In the genomic region with DNA sequence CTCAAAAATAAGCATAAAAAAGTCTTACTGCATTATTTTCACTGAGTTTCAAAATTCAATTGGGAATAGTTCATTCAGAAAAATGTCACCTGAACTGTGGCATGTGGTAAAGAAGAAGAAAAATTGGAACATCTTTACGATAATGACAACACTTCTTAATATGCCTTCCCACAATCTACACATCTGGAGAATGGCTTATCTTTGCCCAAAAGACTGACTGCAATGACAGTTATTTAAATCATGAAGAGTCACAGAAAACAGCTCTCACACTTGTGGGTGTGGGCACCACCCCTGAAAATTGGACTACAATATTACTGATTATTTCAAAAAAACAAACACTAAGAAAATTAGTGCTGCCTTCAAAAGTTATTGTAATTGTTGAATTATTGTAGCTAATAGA, we compare ENCODE assay signal across 36 cellular contexts.
"Had no signal": no experiment of that assay in that cellular context is flagged by ENCODE, and none has a peak within 500 bp of the region (broad histone marks: within the 10 kb centered on the region; RNA-seq: fewer than 3 reads in every experiment).

No MANE protein-coding gene starts in this region.

- H3K4me1 ChIP-seq: ascending aorta had no signal

- H3K27me3 Mint-ChIP-seq: activated B cell treated with CpG ODN at 0.5 μM for 24 hours; activated CD4-positive, alpha-beta memory T cell treated with anti-CD3 and anti-CD28 coated beads for 36 hours; activated CD8-positive, alpha-beta T cell treated with anti-CD3 and anti-CD28 coated beads for 36 hours; activated naive CD4-positive, alpha-beta T cell treated with anti-CD3 and anti-CD28 coated beads, Interleukin-2, amount 10 ng/mL, durations not matched to agents 7 days and 5 days; activated naive CD4-positive, alpha-beta T cell treated with anti-CD3 and anti-CD28 coated beads, Interleukin-2, amount 50 U/mL, for 24 hours; activated naive CD8-positive, alpha-beta T cell; activated naive CD8-positive, alpha-beta T cell treated with anti-CD3 and anti-CD28 coated beads, Interleukin-2, amount 10 ng/mL, durations not matched to agents 7 days and 5 days; activated naive CD8-positive, alpha-beta T cell treated with anti-CD3 and anti-CD28 coated beads, Interleukin-2, amount 50 U/mL, for 24 hours; activated T-helper 17 cell treated with anti-CD3 and anti-CD28 coated beads, Interleukin-2, amount 50 U/mL, for 72 hours; brain; central memory CD8-positive, alpha-beta T cell had no signal

- H3K27ac ChIP-seq: ascending aorta, cardiac muscle cell, VCaP had no signal

- H3K27ac Mint-ChIP-seq: activated B cell treated with CpG ODN at 0.5 μM for 24 hours; activated CD4-positive, alpha-beta memory T cell treated with anti-CD3 and anti-CD28 coated beads for 36 hours; activated CD8-positive, alpha-beta T cell treated with anti-CD3 and anti-CD28 coated beads for 36 hours; activated naive CD4-positive, alpha-beta T cell treated with anti-CD3 and anti-CD28 coated beads, Interleukin-2, amount 10 ng/mL, durations not matched to agents 7 days and 5 days; activated naive CD4-positive, alpha-beta T cell treated with anti-CD3 and anti-CD28 coated beads, Interleukin-2, amount 50 U/mL, for 24 hours; activated naive CD8-positive, alpha-beta T cell; activated naive CD8-positive, alpha-beta T cell treated with anti-CD3 and anti-CD28 coated beads, Interleukin-2, amount 10 ng/mL, durations not matched to agents 7 days and 5 days; activated naive CD8-positive, alpha-beta T cell treated with anti-CD3 and anti-CD28 coated beads, Interleukin-2, amount 50 U/mL, for 24 hours; activated T-cell treated with anti-CD3 and anti-CD28 coated beads, Interleukin-2, amount 50 U/mL, for 72 hours; activated T-helper 1 cell treated with anti-CD3 and anti-CD28 coated beads, Interleukin-12 subunit alpha, Interleukin-12 subunit beta, Interleukin-2, Interleukin-4 antibody, amounts not matched to agents 30 ng/mL and 10 ng/mL and 1 ng/mL, durations not matched to agents 14 hours and 24 hours and 36 hours; activated T-helper 17 cell treated with anti-CD3 and anti-CD28 coated beads, Interleukin-2, amount 50 U/mL, for 72 hours; brain; T-helper 1 cell treated with Interleukin-12 subunit alpha and Interleukin-12 subunit beta and Interleukin-4 antibody, amounts not matched to agents 30 μg/mL and 1 μg/mL, for 36 hours; T-helper 2 cell treated with Interferon-gamma antibody and Interleukin-4, amounts not matched to agents 5 μg/mL and 100 μg/mL, for 36 hours had no signal

- FAIRE-seq: bronchial epithelial cell had no signal

- DNase-seq: activated B cell treated with CpG ODN at 0.5 μM for 24 hours; activated CD4-positive, alpha-beta memory T cell treated with anti-CD3 and anti-CD28 coated beads for 36 hours; activated CD4-positive, alpha-beta T cell treated with anti-CD3 and anti-CD28 coated beads for 48 hours; activated CD4-positive, alpha-beta T cell treated with anti-CD3 and anti-CD28 coated beads, Interleukin-2, amount 50 U/mL, for 1 hour; activated CD4-positive, alpha-beta T cell treated with anti-CD3 and anti-CD28 coated beads, Interleukin-2, amount 50 U/mL, for 4 hours; activated CD4-positive, CD25-positive, alpha-beta regulatory T cell treated with anti-CD3 and anti-CD28 coated beads, Interleukin-2, amount 50 U/mL, for 72 hours; activated CD8-positive, alpha-beta memory T cell treated with anti-CD3 and anti-CD28 coated beads, Interleukin-2, amount 50 U/mL, for 4 hours; activated CD8-positive, alpha-beta T cell treated with anti-CD3 and anti-CD28 coated beads for 36 hours; activated effector memory CD4-positive, alpha-beta T cell treated with anti-CD3 and anti-CD28 coated beads, Interleukin-2, amount 50 U/mL, for 16 hours; activated naive CD4-positive, alpha-beta T cell treated with anti-CD3 and anti-CD28 coated beads, Interleukin-2, amount 10 ng/mL, durations not matched to agents 7 days and 5 days; activated naive CD4-positive, alpha-beta T cell treated with Interleukin-2 at 50 U/mL for 16 hours; activated naive CD8-positive, alpha-beta T cell treated with anti-CD3 and anti-CD28 coated beads, Interleukin-2, amount 10 ng/mL, durations not matched to agents 7 days and 5 days; activated naive CD8-positive, alpha-beta T cell treated with anti-CD3 and anti-CD28 coated beads, Interleukin-2, amount 50 U/mL, for 24 hours; activated T-cell treated with anti-CD3 and anti-CD28 coated beads for 4 hours; activated T-cell treated with anti-CD3 and anti-CD28 coated beads, Interleukin-2, amount 50 U/mL, for 1 hour; activated T-cell treated with anti-CD3 and anti-CD28 coated beads, Interleukin-2, amount 50 U/mL, for 4 hours; activated T-cell treated with anti-CD3 and anti-CD28 coated beads, Interleukin-2, amount 50 U/mL, for 72 hours; amygdala; anterior cingulate cortex; caudate nucleus; cerebellar nuclear complex; T-helper 1 cell; T-helper 2 cell; T-helper 9 cell had no signal

- H3K9me3 Mint-ChIP-seq: activated B cell treated with CpG ODN at 0.5 μM for 24 hours; activated CD4-positive, alpha-beta memory T cell treated with anti-CD3 and anti-CD28 coated beads for 36 hours; activated CD8-positive, alpha-beta T cell treated with anti-CD3 and anti-CD28 coated beads for 36 hours; activated naive CD4-positive, alpha-beta T cell treated with anti-CD3 and anti-CD28 coated beads, Interleukin-2, amount 10 ng/mL, durations not matched to agents 7 days and 5 days; activated naive CD4-positive, alpha-beta T cell treated with anti-CD3 and anti-CD28 coated beads, Interleukin-2, amount 50 U/mL, for 24 hours; activated naive CD8-positive, alpha-beta T cell treated with anti-CD3 and anti-CD28 coated beads, Interleukin-2, amount 10 ng/mL, durations not matched to agents 7 days and 5 days; activated naive CD8-positive, alpha-beta T cell treated with anti-CD3 and anti-CD28 coated beads, Interleukin-2, amount 50 U/mL, for 24 hours; activated T-cell treated with anti-CD3 and anti-CD28 coated beads, Interleukin-2, amount 50 U/mL, for 4 hours; activated T-cell treated with anti-CD3 and anti-CD28 coated beads, Interleukin-2, amount 50 U/mL, for 72 hours; activated T-helper 1 cell treated with anti-CD3 and anti-CD28 coated beads, Interleukin-12 subunit alpha, Interleukin-12 subunit beta, Interleukin-2, Interleukin-4 antibody, amounts not matched to agents 30 ng/mL and 10 ng/mL and 1 ng/mL, durations not matched to agents 14 hours and 24 hours and 36 hours; activated T-helper 17 cell treated with anti-CD3 and anti-CD28 coated beads, Interleukin-2, amount 50 U/mL, for 72 hours; brain; central memory CD8-positive, alpha-beta T cell; T-helper 1 cell treated with Interleukin-12 subunit alpha and Interleukin-12 subunit beta and Interleukin-4 antibody, amounts not matched to agents 30 μg/mL and 1 μg/mL, for 36 hours; T-helper 2 cell treated with Interferon-gamma antibody and Interleukin-4, amounts not matched to agents 5 μg/mL and 100 μg/mL, for 36 hours had no signal

- H3K4me3 ChIP-seq: ascending aorta, cardiac muscle cell had no signal

- H3K27me3 ChIP-seq: ascending aorta, cardiac muscle cell had no signal

- ATAC-seq: activated CD8-positive, alpha-beta T cell treated with anti-CD3 and anti-CD28 coated beads for 36 hours; activated naive CD8-positive, alpha-beta T cell treated with anti-CD3 and anti-CD28 coated beads, Interleukin-2, amount 50 U/mL, for 24 hours; activated T-cell treated with anti-CD3 and anti-CD28 coated beads, Interleukin-2, amount 50 U/mL, for 4 hours; activated T-cell treated with anti-CD3 and anti-CD28 coated beads, Interleukin-2, amount 50 U/mL, for 72 hours; activated T-helper 17 cell treated with anti-CD3 and anti-CD28 coated beads, Interleukin-2, amount 50 U/mL, for 72 hours had no signal

- H3K4me1 Mint-ChIP-seq: activated B cell treated with CpG ODN at 0.5 μM for 24 hours; activated naive CD4-positive, alpha-beta T cell treated with anti-CD3 and anti-CD28 coated beads, Interleukin-2, amount 10 ng/mL, durations not matched to agents 7 days and 5 days; activated naive CD4-positive, alpha-beta T cell treated with anti-CD3 and anti-CD28 coated beads, Interleukin-2, amount 50 U/mL, for 24 hours; activated naive CD8-positive, alpha-beta T cell treated with anti-CD3 and anti-CD28 coated beads, Interleukin-2, amount 50 U/mL, for 24 hours; activated T-helper 17 cell treated with anti-CD3 and anti-CD28 coated beads, Interleukin-2, amount 50 U/mL, for 72 hours; brain; central memory CD8-positive, alpha-beta T cell had no signal

- H3K4me3 Mint-ChIP-seq: activated B cell treated with CpG ODN at 0.5 μM for 24 hours; activated CD4-positive, alpha-beta memory T cell treated with anti-CD3 and anti-CD28 coated beads for 36 hours; activated CD8-positive, alpha-beta T cell treated with anti-CD3 and anti-CD28 coated beads for 36 hours; activated naive CD4-positive, alpha-beta T cell treated with anti-CD3 and anti-CD28 coated beads, Interleukin-2, amount 10 ng/mL, durations not matched to agents 7 days and 5 days; activated naive CD4-positive, alpha-beta T cell treated with anti-CD3 and anti-CD28 coated beads, Interleukin-2, amount 50 U/mL, for 24 hours; activated naive CD8-positive, alpha-beta T cell; activated naive CD8-positive, alpha-beta T cell treated with anti-CD3 and anti-CD28 coated beads, Interleukin-2, amount 10 ng/mL, durations not matched to agents 7 days and 5 days; activated naive CD8-positive, alpha-beta T cell treated with anti-CD3 and anti-CD28 coated beads, Interleukin-2, amount 50 U/mL, for 24 hours; activated T-cell treated with anti-CD3 and anti-CD28 coated beads, Interleukin-2, amount 50 U/mL, for 4 hours; activated T-cell treated with anti-CD3 and anti-CD28 coated beads, Interleukin-2, amount 50 U/mL, for 72 hours; activated T-helper 1 cell treated with anti-CD3 and anti-CD28 coated beads, Interleukin-12 subunit alpha, Interleukin-12 subunit beta, Interleukin-2, Interleukin-4 antibody, amounts not matched to agents 30 ng/mL and 10 ng/mL and 1 ng/mL, durations not matched to agents 14 hours and 24 hours and 36 hours; activated T-helper 17 cell treated with anti-CD3 and anti-CD28 coated beads, Interleukin-2, amount 50 U/mL, for 72 hours; brain; central memory CD8-positive, alpha-beta T cell; T-helper 1 cell treated with Interleukin-12 subunit alpha and Interleukin-12 subunit beta and Interleukin-4 antibody, amounts not matched to agents 30 μg/mL and 1 μg/mL, for 36 hours; T-helper 2 cell treated with Interferon-gamma antibody and Interleukin-4, amounts not matched to agents 5 μg/mL and 100 μg/mL, for 36 hours had no signal

- H3K9me3 ChIP-seq: ascending aorta had no signal
